In the genomic region with DNA sequence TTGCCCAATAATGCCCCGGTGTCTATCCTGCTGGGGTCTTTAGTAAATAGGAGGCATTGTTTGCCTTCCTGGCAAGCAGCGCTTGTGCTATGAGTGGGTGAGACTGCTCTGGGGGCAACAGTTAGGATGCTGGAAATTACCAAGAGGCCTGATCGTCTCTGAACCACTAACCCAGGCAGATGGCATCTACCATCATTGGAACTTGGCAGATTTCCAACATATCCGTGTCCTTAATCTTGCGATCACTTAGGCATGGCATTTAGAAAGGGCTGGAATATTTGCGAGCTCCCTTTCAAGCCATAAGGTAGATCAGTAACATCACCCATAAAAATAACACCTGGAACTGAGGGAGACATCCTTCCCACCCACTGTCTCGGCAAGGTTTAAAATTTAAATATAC, we compare ENCODE assay signal across 13 cellular contexts.
"Had no signal": no experiment of that assay in that cellular context is flagged by ENCODE, and none has a peak within 500 bp of the region (broad histone marks: within the 10 kb centered on the region; RNA-seq: fewer than 3 reads in every experiment).

No MANE protein-coding gene starts in this region.

- H3K36me3 ChIP-seq: breast epithelium, sigmoid colon, WERI-Rb-1 had no signal

- H3K27me3 ChIP-seq: breast epithelium, sigmoid colon, testis had no signal

- H3K4me1 ChIP-seq: breast epithelium, sigmoid colon, testis had no signal

- DNase-seq: activated CD4-positive, alpha-beta T cell treated with anti-CD3 and anti-CD28 coated beads for 1 hour; activated CD8-positive, alpha-beta memory T cell treated with anti-CD3 and anti-CD28 coated beads for 24 hours; activated gamma-delta T cell; foreskin melanocyte; glutamatergic neuron; hypothalamus; sigmoid colon; stimulated activated CD4-positive, alpha-beta T cell treated with anti-CD3 and anti-CD28 coated beads, Interleukin-4, amount 100 ng/mL, for 4 hours; testis; WERI-Rb-1 had no signal

- H3K9me3 ChIP-seq: breast epithelium, sigmoid colon, testis had no signal

- H3K27ac ChIP-seq: breast epithelium, coronary artery, sigmoid colon, testis, WERI-Rb-1 had no signal

- H3K4me3 ChIP-seq: breast epithelium, coronary artery, sigmoid colon, testis had no signal

- ATAC-seq: natural killer cell treated with Interleukin-12 subunit alpha and Interleukin-12 subunit beta and Interleukin-15 and Interleukin-18, amount 100 ng/mL, for 72 hours had no signal
